30 cellular contexts compared by ENCODE assay signal in genomic region chr11:131750692-131751091, GRCh38.
"Had no signal": no experiment of that assay in that cellular context is flagged by ENCODE, and none has a peak within 500 bp of the region (broad histone marks: within the 10 kb centered on the region; RNA-seq: fewer than 3 reads in every experiment).

No MANE protein-coding gene starts in this region.

- H3K79me2 ChIP-seq: hepatocyte had no signal

- H2AFZ ChIP-seq: hepatocyte had no signal

- H3K9me3 Mint-ChIP-seq: dendritic cell treated with granulocyte-macrophage colony-stimulating factor and Interleukin-4, amounts not matched to agents 40 ng/mL and 50 ng/mL, for 4 days had no signal

- ATAC-seq: heart left ventricle; left lobe of liver; mucosa of descending colon; natural killer cell treated with Interleukin-12 subunit alpha and Interleukin-12 subunit beta and Interleukin-15 and Interleukin-18, amount 100 ng/mL, for 72 hours; sciatic nerve; stimulated activated naive CD8-positive, alpha-beta T cell treated with anti-CD3 and anti-CD28 coated beads, Interleukin-15, amount 100 ng/mL, for 72 hours; upper lobe of right lung had no signal

- H3K36me3 ChIP-seq: colonic mucosa, esophagus muscularis mucosa, heart left ventricle, neutrophil, prostate gland, right atrium auricular region, suprapubic skin, transverse colon, upper lobe of right lung, uterus had no signal

- H3K4me3 ChIP-seq: colonic mucosa, esophagus muscularis mucosa, heart left ventricle, hepatocyte, mucosa of descending colon, prostate gland, right atrium auricular region, smooth muscle cell, suprapubic skin, transverse colon, upper lobe of right lung, uterus had no signal

- H3K27me3 Mint-ChIP-seq: natural killer cell treated with Interleukin-12 subunit alpha and Interleukin-12 subunit beta and Interleukin-15 and Interleukin-18, amount 100 ng/mL, for 72 hours had no signal

- H3K4me2 ChIP-seq: hepatocyte, smooth muscle cell had no signal

- H3K9me3 ChIP-seq: colonic mucosa, esophagus muscularis mucosa, heart left ventricle, mucosa of descending colon, neutrophil, prostate gland, right atrium auricular region, suprapubic skin, transverse colon, upper lobe of right lung, uterus had no signal

- H3K36me3 Mint-ChIP-seq: mesothelial cell of epicardium; naive B cell; natural killer cell treated with Interleukin-12 subunit alpha and Interleukin-12 subunit beta and Interleukin-15 and Interleukin-18, amount 100 ng/mL, for 72 hours had no signal

- H3K27ac ChIP-seq: colonic mucosa, esophagus muscularis mucosa, heart left ventricle, hepatocyte, neutrophil, prostate gland, right atrium auricular region, suprapubic skin, transverse colon, upper lobe of right lung, uterus had no signal

- H3K27ac Mint-ChIP-seq: dendritic cell treated with granulocyte-macrophage colony-stimulating factor and Interleukin-4, amounts not matched to agents 40 ng/mL and 50 ng/mL, for 4 days; endodermal cell; mesothelial cell of epicardium; naive B cell; natural killer cell treated with Interleukin-12 subunit alpha and Interleukin-12 subunit beta and Interleukin-15 and Interleukin-18, amount 100 ng/mL, for 72 hours; stimulated activated naive CD8-positive, alpha-beta T cell treated with anti-CD3 and anti-CD28 coated beads, Interleukin-15, amount 100 ng/mL, for 72 hours had no signal

- DNase-seq: colonic mucosa; effector CD8-positive, alpha-beta T cell; endodermal cell; heart left ventricle; kidney; mesenchymal stem cell; mucosa of descending colon; naive B cell; stimulated activated CD4-positive, alpha-beta T cell treated with anti-CD3 and anti-CD28 coated beads, Interleukin-12 subunit alpha, Interleukin-12 subunit beta, amount 100 ng/mL, for 4 hours; stimulated activated CD4-positive, alpha-beta T cell treated with anti-CD3 and anti-CD28 coated beads, Interleukin-1b, Interleukin-23, amount 100 ng/mL, for 48 hours; stimulated activated CD4-positive, alpha-beta T cell treated with anti-CD3 and anti-CD28 coated beads, Interleukin-4, amount 100 ng/mL, for 1 hour; stimulated activated CD8-positive, alpha-beta memory T cell treated with anti-CD3 and anti-CD28 coated beads, Interleukin-4, amount 100 ng/mL, for 48 hours; stimulated activated naive CD4-positive, alpha-beta T cell; stimulated activated naive CD8-positive, alpha-beta T cell treated with anti-CD3 and anti-CD28 coated beads, Interleukin-15, amount 100 ng/mL, for 72 hours; transverse colon; upper lobe of right lung; uterus had no signal

- H3K4me3 Mint-ChIP-seq: dendritic cell treated with granulocyte-macrophage colony-stimulating factor and Interleukin-4, amounts not matched to agents 40 ng/mL and 50 ng/mL, for 4 days; endodermal cell; mesothelial cell of epicardium; naive B cell; natural killer cell treated with Interleukin-12 subunit alpha and Interleukin-12 subunit beta and Interleukin-15 and Interleukin-18, amount 100 ng/mL, for 72 hours; neural crest cell; stimulated activated naive CD8-positive, alpha-beta T cell treated with anti-CD3 and anti-CD28 coated beads, Interleukin-15, amount 100 ng/mL, for 72 hours had no signal

- H3K27me3 ChIP-seq: colonic mucosa, hepatocyte, right atrium auricular region, suprapubic skin, transverse colon, uterus had no signal

- H3K4me1 Mint-ChIP-seq: endodermal cell; mesothelial cell of epicardium; naive B cell; stimulated activated naive CD8-positive, alpha-beta T cell treated with anti-CD3 and anti-CD28 coated beads, Interleukin-15, amount 100 ng/mL, for 72 hours had no signal

- H3K4me1 ChIP-seq: colonic mucosa, esophagus muscularis mucosa, prostate gland, suprapubic skin, transverse colon, upper lobe of right lung, uterus had no signal
